In genomic region chr5:68171101-68171558, GRCh38 we compare ENCODE assay signal across 8 cellular contexts. TPM values are rescaled to one million over a fixed set of nuclear protein-coding genes. Genes with fewer than 3 reads are reported as not detected.
DNase-seq lines count a peak whose midpoint lies in the region; ATAC-seq and TF ChIP-seq lines count a peak whose summit lies in the region.
"Had no signal": no experiment of that assay in that cellular context is flagged by ENCODE, and none has a peak within 500 bp of the region (broad histone marks: within the 10 kb centered on the region; RNA-seq: fewer than 3 reads in every experiment).

No MANE protein-coding gene starts in this region.

- no peak overlapping the region for H3K4me3 ChIP-seq in aorta (ENCODE audit: low read length in 2 of 2)
- H3K4me3 ChIP-seq: SK-N-MC had no signal

- ATAC-seq in left cardiac atrium (peak; percentile 93 to 95), omental fat pad (ENCODE audit: low FRiP score) (peak; percentile 93), aorta (ENCODE audit: low FRiP score) (peak; percentile 94)

- peak overlapping the region in 1 of 2 donors; percentile 83 for H3K27ac ChIP-seq in aorta (ENCODE audit: low read depth in 1 of 2, low read length in 2 of 2)
- H3K27ac ChIP-seq: SK-N-MC had no signal

- H3K27me3 ChIP-seq in aorta (ENCODE audit: control insufficient read depth in 1 of 2, insufficient read depth in 2 of 2, low read length in 1 of 2): no peaks in the 10 kb centered on the region

- DNase-seq in astrocyte of the hippocampus (ENCODE audit: low read depth, low spot score): peak; percentile 64
- DNase-seq in left cardiac atrium: peak; percentile 71
- peak; percentile 25 for DNase-seq in omental fat pad (ENCODE audit: low spot score)
- peak in 1 of 2 donors; percentile 67 for DNase-seq in aorta
- no peak for DNase-seq in middle frontal gyrus (ENCODE audit: extremely low spot score, low spot score)
- DNase-seq in activated CD8-positive, alpha-beta memory T cell treated with anti-CD3 and anti-CD28 coated beads, Interleukin-2, amount 50 U/mL, for 48 hours: no peak
- no peak for DNase-seq in islet precursor cell

- no peaks in the 10 kb centered on the region for H3K36me3 ChIP-seq in aorta (ENCODE audit: control insufficient read depth in 1 of 2, insufficient read depth in 2 of 2, low read length in 1 of 2)

- intact Hi-C loops in left cardiac atrium (cut with DNase I): no loop called here
- intact Hi-C loops in aorta (cut with DNase I): no loop called here

- 9 to 10% methylated on average over 9 of the region's 9 CpGs for WGBS in aorta, 2 donors

- H3K4me1 ChIP-seq in aorta (ENCODE audit: control insufficient read depth in 1 of 2, insufficient read depth in 2 of 2, low read length in 2 of 2): no peaks in the 10 kb centered on the region

- TF ChIP-seq CTCF in omental fat pad (IDR thresholded peaks at IDR 0.05): no peak

- no peaks in the 10 kb centered on the region for H3K9me3 ChIP-seq in aorta (ENCODE audit: control insufficient read depth, low read length)

RNA-seq across cellular contexts. Expression of gene PIK3R1, which starts 44.4 kb away (rescaled TPM):
- total RNA-seq in left cardiac atrium: 100 to 1,000 TPM in 1 of 2 donors, 10 to 100 TPM in 1; 61.8 to 127 TPM
- 100 to 1,000 TPM in 3 of 4 donors, 10 to 100 TPM in 1; 90.5 to 188 (median 148) TPM for total RNA-seq in omental fat pad
- total RNA-seq in aorta: 100 to 1,000 TPM in 1 of 2 donors, 10 to 100 TPM in 1; 63.4 to 132 TPM
- polyA plus RNA-seq in aorta: 10 to 100 TPM; 12.3 to 23.2 TPM

Comparison
In these comparisons a context has a peak if more than half of its experiments do, and no peak if none do; other contexts are left out.
1. DNase-seq: peak in astrocyte of the hippocampus (single experiment), left cardiac atrium (single experiment) and omental fat pad (single experiment); none in middle frontal gyrus (single experiment), activated CD8-positive, alpha-beta memory T cell treated with anti-CD3 and anti-CD28 coated beads, Interleukin-2, amount 50 U/mL, for 48 hours (single experiment) and islet precursor cell (single experiment).
2. Peak in every context shown above with its lines, with median percentiles within 50 percentile points of each other: ATAC-seq.